ENCODE assay signal across 17 cellular contexts in the genomic region with DNA sequence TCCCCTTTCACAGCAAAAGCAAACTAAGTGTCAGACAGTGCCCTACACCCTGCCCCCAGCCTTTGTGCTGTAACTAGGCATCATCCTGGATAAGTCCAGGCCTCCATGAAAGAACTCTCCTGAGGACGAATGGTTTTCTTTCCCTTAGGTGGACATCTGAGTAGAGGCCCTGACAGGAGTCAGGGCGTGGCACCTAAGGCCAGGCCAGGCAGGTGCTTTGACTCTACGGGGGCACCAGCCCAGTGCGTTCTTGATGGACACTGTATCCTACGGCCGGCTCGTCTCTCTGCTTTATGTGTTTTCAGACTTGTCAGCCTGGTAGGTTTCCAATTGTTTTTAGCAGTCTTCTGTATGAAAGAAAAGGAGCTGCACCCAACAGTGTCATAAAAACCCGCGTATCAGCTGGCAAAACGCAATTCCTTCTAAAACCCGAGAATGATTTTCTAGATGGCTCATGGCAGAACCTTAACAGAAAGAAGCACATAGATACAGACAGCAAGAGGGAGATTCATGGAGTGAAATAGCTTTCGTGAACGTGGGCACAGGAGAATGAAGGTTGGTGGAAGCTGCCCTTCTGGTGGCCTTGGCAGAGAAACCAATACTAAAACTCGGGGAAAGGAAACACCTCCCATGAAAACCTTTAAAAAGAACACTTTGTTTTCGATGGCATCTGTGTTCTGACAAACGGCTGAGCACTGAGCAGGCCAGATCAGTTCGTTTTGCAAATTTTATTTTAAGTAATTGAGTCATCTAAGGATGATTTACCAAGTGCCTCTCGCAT. TPM values are rescaled to one million over a fixed set of nuclear protein-coding genes. Genes with fewer than 3 reads are reported as not detected.
"Had no signal": no experiment of that assay in that cellular context is flagged by ENCODE, and none has a peak within 500 bp of the region (broad histone marks: within the 10 kb centered on the region; RNA-seq: fewer than 3 reads in every experiment).

No MANE protein-coding gene starts in this region.

- H3K9me3 ChIP-seq: left lung, prostate gland, vagina had no signal

- H3K36me3 ChIP-seq: brain microvascular endothelial cell, left lung, prostate gland, vagina had no signal

- H3K27me3 ChIP-seq: brain microvascular endothelial cell, vagina had no signal

- H3K27ac ChIP-seq: brain microvascular endothelial cell, epithelial cell of prostate, left lung, prostate gland, vagina had no signal

- H3K4me3 ChIP-seq: left lung, prostate gland, smooth muscle cell, vagina had no signal

- H3K4me1 ChIP-seq: left lung, vagina had no signal

- DNase-seq: activated B cell treated with CpG ODN at 0.5 μM for 24 hours; activated CD4-positive, alpha-beta T cell treated with anti-CD3 and anti-CD28 coated beads for 48 hours; activated naive CD8-positive, alpha-beta T cell treated with anti-CD3 and anti-CD28 coated beads, Interleukin-2, amount 10 ng/mL, durations not matched to agents 7 days and 5 days; effector memory CD4-positive, alpha-beta T cell; foreskin melanocyte; left lung; nucleus accumbens; right cardiac atrium; stimulated activated naive CD8-positive, alpha-beta T cell treated with anti-CD3 and anti-CD28 coated beads, Interleukin-15, amount 100 ng/mL, for 72 hours had no signal

- H3K4me2 ChIP-seq: smooth muscle cell had no signal

- ATAC-seq: natural killer cell treated with Interleukin-12 subunit alpha and Interleukin-12 subunit beta and Interleukin-15 and Interleukin-18, amount 100 ng/mL, for 72 hours; right cardiac atrium; stimulated activated naive CD8-positive, alpha-beta T cell treated with anti-CD3 and anti-CD28 coated beads, Interleukin-15, amount 100 ng/mL, for 72 hours had no signal

RNA-seq across cellular contexts. Expression of gene AJAP1, which starts 51.7 kb away (rescaled TPM):
- total RNA-seq: activated B cell treated with CpG ODN at 0.5 μM for 24 hours; activated naive CD8-positive, alpha-beta T cell treated with anti-CD3 and anti-CD28 coated beads, Interleukin-2, amount 10 ng/mL, durations not matched to agents 7 days and 5 days; activated T-helper 1 cell treated with anti-CD3 and anti-CD28 coated beads, Interleukin-12 subunit alpha, Interleukin-12 subunit beta, Interleukin-2, Interleukin-4 antibody, amounts not matched to agents 30 ng/mL and 10 ng/mL and 1 ng/mL, durations not matched to agents 14 hours and 24 hours and 36 hours; fibroblast of lung; natural killer cell treated with Interleukin-12 subunit alpha and Interleukin-12 subunit beta and Interleukin-15 and Interleukin-18, amount 100 ng/mL, for 72 hours had no signal
